In genomic region chrX:1657367-1658082, GRCh38 we compare ENCODE assay signal across 9 cellular contexts. TPM values are rescaled to one million over a fixed set of nuclear protein-coding genes. Genes with fewer than 3 reads are reported as not detected.
DNase-seq lines count a peak whose midpoint lies in the region; ATAC-seq lines count a peak whose summit lies in the region.
"Had no signal": no experiment of that assay in that cellular context is flagged by ENCODE, and none has a peak within 500 bp of the region (broad histone marks: within the 10 kb centered on the region; RNA-seq: fewer than 3 reads in every experiment).

No MANE protein-coding gene starts in this region.

- peaks cover 14 to 21% of the 10 kb centered on the region in 2 donors for H3K36me3 Mint-ChIP-seq in activated naive CD4-positive, alpha-beta T cell treated with anti-CD3 and anti-CD28 coated beads, Interleukin-2, amount 50 U/mL, for 72 hours
- H3K36me3 Mint-ChIP-seq in stimulated activated naive CD8-positive, alpha-beta T cell treated with anti-CD3 and anti-CD28 coated beads, Interleukin-15, Interleukin-2, amounts not matched to agents 100 ng/mL and 50 ng/mL, for 24 hours (ENCODE audit: low read depth): no peaks in the 10 kb centered on the region

- H3K4me1 Mint-ChIP-seq in stimulated activated naive CD8-positive, alpha-beta T cell treated with anti-CD3 and anti-CD28 coated beads, Interleukin-15, Interleukin-2, amounts not matched to agents 100 ng/mL and 50 ng/mL, for 24 hours (ENCODE audit: low read depth): peaks cover 24% of the 10 kb centered on the region

- H3K9me3 Mint-ChIP-seq in activated naive CD4-positive, alpha-beta T cell treated with anti-CD3 and anti-CD28 coated beads, Interleukin-2, amount 50 U/mL, for 72 hours: no peaks in the 10 kb centered on the region
- H3K9me3 Mint-ChIP-seq in stimulated activated naive CD8-positive, alpha-beta T cell treated with anti-CD3 and anti-CD28 coated beads, Interleukin-15, Interleukin-2, amounts not matched to agents 100 ng/mL and 50 ng/mL, for 24 hours: no peaks in the 10 kb centered on the region

- peak; percentile 64 for ATAC-seq in GM19351 (IDR thresholded peaks at IDR 0.05; ENCODE audit: unreplicated experiment)
- ATAC-seq in HG03520 (IDR thresholded peaks at IDR 0.05; ENCODE audit: unreplicated experiment): peak; percentile 72
- peak; percentile 51 to 76 for ATAC-seq in activated naive CD4-positive, alpha-beta T cell treated with anti-CD3 and anti-CD28 coated beads, Interleukin-2, amount 50 U/mL, for 72 hours

- DNase-seq in DMS 273 (lab: John Stamatoyannopoulos, UW; ENCODE audit: unreplicated experiment) (peak; percentile 99), SKM-1 (lab: John Stamatoyannopoulos, UW; ENCODE audit: unreplicated experiment) (peak; percentile 74), medulla oblongata (ENCODE audit: extremely low spot score) (peak; percentile 12), ecto neural progenitor cell (ENCODE audit: low spot score) (no peak)
- peak; percentile 48 to 75 for DNase-seq in activated naive CD4-positive, alpha-beta T cell treated with anti-CD3 and anti-CD28 coated beads, Interleukin-2, amount 50 U/mL, for 72 hours (ENCODE audit: low spot score in 2 of 2)

- peak overlapping the region; percentile 94 to 98 for H3K27ac Mint-ChIP-seq in activated naive CD4-positive, alpha-beta T cell treated with anti-CD3 and anti-CD28 coated beads, Interleukin-2, amount 50 U/mL, for 72 hours
- H3K27ac Mint-ChIP-seq in stimulated activated naive CD8-positive, alpha-beta T cell treated with anti-CD3 and anti-CD28 coated beads, Interleukin-15, Interleukin-2, amounts not matched to agents 100 ng/mL and 50 ng/mL, for 24 hours: peak overlapping the region; percentile 90

- no peaks in the 10 kb centered on the region for H3K27me3 Mint-ChIP-seq in stimulated activated naive CD8-positive, alpha-beta T cell treated with anti-CD3 and anti-CD28 coated beads, Interleukin-15, Interleukin-2, amounts not matched to agents 100 ng/mL and 50 ng/mL, for 24 hours

- H3K4me3 Mint-ChIP-seq in stimulated activated naive CD8-positive, alpha-beta T cell treated with anti-CD3 and anti-CD28 coated beads, Interleukin-15, Interleukin-2, amounts not matched to agents 100 ng/mL and 50 ng/mL, for 24 hours: peak overlapping the region; percentile 85

RNA-seq across cellular contexts. Expression of gene ASMT, which starts 42.7 kb away (rescaled TPM):
- total RNA-seq in activated naive CD4-positive, alpha-beta T cell treated with anti-CD3 and anti-CD28 coated beads, Interleukin-2, amount 50 U/mL, for 72 hours: 1 to 10 TPM in 1 of 2 donors, not detected in 1; 1.1 TPM
- total RNA-seq: liver had no signal
